In the genomic region with DNA sequence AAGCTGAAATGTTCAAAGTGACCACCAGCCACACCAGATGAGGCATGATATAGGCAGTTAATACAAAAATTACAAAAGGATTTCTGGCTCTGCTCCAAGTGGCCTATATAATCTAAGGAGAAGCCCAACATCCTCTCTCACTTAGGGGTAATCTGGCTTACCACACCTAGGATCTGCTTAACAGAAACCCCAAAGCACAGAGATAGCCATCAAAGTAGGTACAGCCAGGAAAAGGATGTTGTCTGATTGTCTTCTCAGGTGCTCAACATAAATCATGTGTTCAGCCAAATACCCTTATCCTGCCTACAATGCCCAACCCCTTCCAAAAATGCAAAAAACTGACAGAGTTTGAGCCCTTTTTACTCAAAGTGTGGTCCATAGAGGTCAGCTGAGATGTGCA, we compare ENCODE assay signal across 16 cellular contexts. TPM values are rescaled to one million over a fixed set of nuclear protein-coding genes. Genes with fewer than 3 reads are reported as not detected.
A peak's percentile ranks its signal among the peaks of the same experiment; 100 is the strongest.
DNase-seq lines count a peak whose midpoint lies in the region; ATAC-seq, FAIRE-seq and TF ChIP-seq lines count a peak whose summit lies in the region.
"Had no signal": no experiment of that assay in that cellular context is flagged by ENCODE, and none has a peak within 500 bp of the region (broad histone marks: within the 10 kb centered on the region; RNA-seq: fewer than 3 reads in every experiment).

No MANE protein-coding gene starts in this region.

- peak overlapping the region; percentile 5 to 42 for H3K4me3 Mint-ChIP-seq in stimulated activated naive CD8-positive, alpha-beta T cell treated with anti-CD3 and anti-CD28 coated beads, Interleukin-15, amount 100 ng/mL, for 72 hours
- no peak overlapping the region for H3K4me3 Mint-ChIP-seq in nephron progenitor cell
- H3K4me3 Mint-ChIP-seq: dendritic cell treated with granulocyte-macrophage colony-stimulating factor and Interleukin-4, amounts not matched to agents 40 ng/mL and 50 ng/mL, for 4 days had no signal

- no peaks in the 10 kb centered on the region for H3K36me3 ChIP-seq in endothelial cell of umbilical vein (ENCODE audit: control insufficient read depth in 2 of 2, extremely low read depth in 1 of 2, insufficient read depth in 2 of 2, low read length in 2 of 2)
- H3K36me3 ChIP-seq: WERI-Rb-1 had no signal

- H3K9me3 ChIP-seq in endothelial cell of umbilical vein (replicated peaks; ENCODE audit: control insufficient read depth, insufficient read depth, low read length) = no peaks in the 10 kb centered on the region

- no peak for ATAC-seq in stimulated activated naive CD8-positive, alpha-beta T cell treated with anti-CD3 and anti-CD28 coated beads, Interleukin-15, amount 100 ng/mL, for 72 hours
- no peak for ATAC-seq in stimulated activated naive CD8-positive, alpha-beta T cell treated with anti-CD3 and anti-CD28 coated beads, Interleukin-15, Interleukin-2, amounts not matched to agents 100 U/mL and 50 U/mL, for 24 hours
- ATAC-seq in HG02763 (IDR thresholded peaks at IDR 0.05; ENCODE audit: unreplicated experiment) (no peak), HG03039 (IDR thresholded peaks at IDR 0.05; ENCODE audit: unreplicated experiment) (no peak), HG02938 (IDR thresholded peaks at IDR 0.05; ENCODE audit: unreplicated experiment) (no peak), GM19455 (IDR thresholded peaks at IDR 0.05; ENCODE audit: unreplicated experiment) (no peak)

- no peaks in the 10 kb centered on the region for H3K79me2 ChIP-seq in endothelial cell of umbilical vein (ENCODE audit: control insufficient read depth, insufficient read depth, low read length)

- no peak overlapping the region for H3K4me3 ChIP-seq in endothelial cell of umbilical vein (replicated peaks in 1 of 3; ENCODE audit: insufficient read depth in 1 of 3, low read depth in 1 of 3, low read length in 3 of 3)

- dilution Hi-C loops in endothelial cell of umbilical vein (cut with MboI; ENCODE audit: extremely low pct_ligation_motif_present, low sequenced_read_pairs) = no loop called here

- H3K9me1 ChIP-seq in endothelial cell of umbilical vein (replicated peaks; ENCODE audit: control insufficient read depth, extremely low read depth, insufficient read depth, low read length) = no peaks in the 10 kb centered on the region

- DNase-seq in stimulated activated naive CD8-positive, alpha-beta T cell treated with anti-CD3 and anti-CD28 coated beads, Interleukin-15, amount 100 ng/mL, for 72 hours = no peak
- no peak for DNase-seq in stimulated activated naive CD8-positive, alpha-beta T cell treated with anti-CD3 and anti-CD28 coated beads, Interleukin-15, Interleukin-2, amounts not matched to agents 100 U/mL and 50 U/mL, for 24 hours
- no peak for DNase-seq in endothelial cell of umbilical vein (ENCODE audit: low read depth, low spot score)
- DNase-seq in nephron progenitor cell = no peak
- DNase-seq: activated effector memory CD4-positive, alpha-beta T cell treated with Interleukin-2 at 50 U/mL for 16 hours; Calu3; kidney glomerular epithelial cell; NCI-H1436 treated with DMSO at 0.1 percent for 48 hours; NCI-H2227 treated with DMSO at 0.1 percent for 48 hours; stimulated activated CD4-positive, alpha-beta T cell treated with anti-CD3 and anti-CD28 coated beads, Interleukin-15, amount 100 ng/mL, for 24 hours; WERI-Rb-1 had no signal

- intact Hi-C loops in endothelial cell of umbilical vein (cut with micrococcal nuclease) = no loop called here

- H3K4me1 ChIP-seq in endothelial cell of umbilical vein (ENCODE audit: control insufficient read depth, extremely low read depth, insufficient read depth, low read length) = peaks cover 24% of the 10 kb centered on the region

- H3K4me2 ChIP-seq in endothelial cell of umbilical vein (ENCODE audit: insufficient read depth, low read length) = peak overlapping the region; percentile 98

- no peak overlapping the region for H3K9ac ChIP-seq in endothelial cell of umbilical vein (replicated peaks; ENCODE audit: extremely low read depth, insufficient read depth, low read length)

- POLR2A ChIA-PET in endothelial cell of umbilical vein (lab: Charles Lee) = no interaction called here

- peak overlapping the region in 1 of 2 donors; percentile 84 for H3K27ac Mint-ChIP-seq in stimulated activated naive CD8-positive, alpha-beta T cell treated with anti-CD3 and anti-CD28 coated beads, Interleukin-15, amount 100 ng/mL, for 72 hours
- peak overlapping the region; percentile 73 for H3K27ac Mint-ChIP-seq in nephron progenitor cell

- H3K4me1 Mint-ChIP-seq in stimulated activated naive CD8-positive, alpha-beta T cell treated with anti-CD3 and anti-CD28 coated beads, Interleukin-15, amount 100 ng/mL, for 72 hours = peaks cover 26% of the 10 kb centered on the region
- peaks cover 17% of the 10 kb centered on the region for H3K4me1 Mint-ChIP-seq in nephron progenitor cell

- no peaks in the 10 kb centered on the region for H4K20me1 ChIP-seq in endothelial cell of umbilical vein (replicated peaks; ENCODE audit: control insufficient read depth, extremely low read depth, insufficient read depth, low read length)

- FAIRE-seq in endothelial cell of umbilical vein (lab: Jason Lieb, UNC) = no peak

- H3K27ac ChIP-seq in endothelial cell of umbilical vein (ENCODE audit: insufficient read depth, low read depth, low read length) = peak overlapping the region; percentile 89
- H3K27ac ChIP-seq: WERI-Rb-1 had no signal

- H2AFZ ChIP-seq in endothelial cell of umbilical vein (ENCODE audit: low read depth, low read length) = peak overlapping the region; percentile 100

- no peaks in the 10 kb centered on the region for H3K27me3 Mint-ChIP-seq in stimulated activated naive CD8-positive, alpha-beta T cell treated with anti-CD3 and anti-CD28 coated beads, Interleukin-15, amount 100 ng/mL, for 72 hours
- H3K27me3 Mint-ChIP-seq in nephron progenitor cell (ENCODE audit: low read depth, poor library complexity) = no peaks in the 10 kb centered on the region
- H3K27me3 Mint-ChIP-seq: dendritic cell treated with granulocyte-macrophage colony-stimulating factor and Interleukin-4, amounts not matched to agents 40 ng/mL and 50 ng/mL, for 4 days had no signal

- BruUV-seq in endothelial cell of umbilical vein (replicated peaks; lab: Mats Ljungman, UMichigan) = no TSS peak

- H3K36me3 Mint-ChIP-seq in nephron progenitor cell (ENCODE audit: low read depth) = peaks cover 5% of the 10 kb centered on the region

- CTCF ChIA-PET in endothelial cell of umbilical vein (lab: Charles Lee) = interaction anchor here (1.5 to 1.6 kb wide), 2 partner anchors 11 to 285 kb away, joined by 5 to 10 read pairs; no protein-coding TSS in a partner anchor

- H3K9me3 Mint-ChIP-seq in stimulated activated naive CD8-positive, alpha-beta T cell treated with anti-CD3 and anti-CD28 coated beads, Interleukin-15, amount 100 ng/mL, for 72 hours = peaks cover 9 to 10% of the 10 kb centered on the region in 2 donors
- H3K9me3 Mint-ChIP-seq in nephron progenitor cell = peaks cover 29% of the 10 kb centered on the region
- H3K9me3 Mint-ChIP-seq: dendritic cell treated with granulocyte-macrophage colony-stimulating factor and Interleukin-4, amounts not matched to agents 40 ng/mL and 50 ng/mL, for 4 days had no signal

- TF ChIP-seq POLR2A in endothelial cell of umbilical vein (IDR thresholded peaks at IDR 0.05; ENCODE audit: low read depth, low read length) = no peak

- no peaks in the 10 kb centered on the region for H3K27me3 ChIP-seq in endothelial cell of umbilical vein (ENCODE audit: control insufficient read depth in 2 of 2, insufficient read depth in 2 of 2, low read length in 2 of 2)

- TF ChIP-seq CTCF in endothelial cell of umbilical vein (IDR thresholded peaks at IDR 0.05; ENCODE audit: extremely low read depth in 1 of 2, insufficient read depth in 1 of 2, low read depth in 1 of 2, low read length in 2 of 2) (no peak), nephron progenitor cell (IDR thresholded peaks at IDR 0.05) (no peak)

TF ChIP-seq in endothelial cell of umbilical vein, 7 proteins besides CTCF, POLR2A, EP300 and RAD21:
- TF ChIP-seq MYC (IDR thresholded peaks at IDR 0.05; ENCODE audit: low read depth, low read length) = no peak
- no peak for TF ChIP-seq GATA2 (IDR thresholded peaks at IDR 0.05; ENCODE audit: insufficient read depth, insufficient read length, low read depth, low read length)
- no peak for TF ChIP-seq EZH2 (IDR thresholded peaks at IDR 0.05; ENCODE audit: borderline replicate concordance, low read depth, low read length, severe bottlenecking)
- no peak for TF ChIP-seq FOS (IDR thresholded peaks at IDR 0.05; ENCODE audit: borderline replicate concordance, insufficient read depth, low read length)
- TF ChIP-seq POLR2AphosphoS5 (IDR thresholded peaks at IDR 0.05; ENCODE audit: insufficient read depth, low read depth, low read length) = no peak
- TF ChIP-seq, protein P1, sequence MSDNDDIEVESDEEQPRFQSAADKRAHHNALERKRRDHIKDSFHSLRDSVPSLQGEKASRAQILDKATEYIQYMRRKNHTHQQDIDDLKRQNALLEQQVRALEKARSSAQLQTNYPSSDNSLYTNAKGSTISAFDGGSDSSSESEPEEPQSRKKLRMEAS (IDR thresholded peaks at IDR 0.05; ENCODE audit: insufficient read depth, insufficient read length) = no peak
- no peak for TF ChIP-seq JUN (IDR thresholded peaks at IDR 0.05; ENCODE audit: borderline replicate concordance, insufficient read depth, insufficient read length, low read depth)

RNA-seq across cellular contexts. Expression of a gene that starts 54.0 kb away (rescaled TPM):
- total RNA-seq in endothelial cell of umbilical vein = 8.6 and 10.4 TPM in 2 replicates
- 3.7 and 4.0 TPM in 2 replicates for polyA plus RNA-seq in endothelial cell of umbilical vein
- polyA plus RNA-seq in endothelial cell of umbilical vein (2011; cell fraction: cytosol; rRNA removed) = 3.0 and 4.3 TPM in 2 replicates
- polyA plus RNA-seq in endothelial cell of umbilical vein (2011; cell fraction: nucleus; rRNA removed) = 15.0 and 15.7 TPM in 2 replicates
- 2.4 and 2.5 TPM in 2 replicates for polyA plus RNA-seq in endothelial cell of umbilical vein (2012)
- polyA minus RNA-seq in endothelial cell of umbilical vein = 30.7 and 42.0 TPM in 2 replicates
- 1.2 TPM for polyA minus RNA-seq in endothelial cell of umbilical vein (2011; cell fraction: cytosol; rRNA and poly(A)+ RNA removed)
- polyA minus RNA-seq in endothelial cell of umbilical vein (2011; cell fraction: nucleus; rRNA and poly(A)+ RNA removed) = 26.4 and 30.7 TPM in 2 replicates
